In genomic region chr2:118349365-118349764, GRCh38 we compare ENCODE assay signal across 29 cellular contexts.
A peak's percentile ranks its signal among the peaks of the same experiment; 100 is the strongest.
DNase-seq lines count a peak whose midpoint lies in the region; ATAC-seq, FAIRE-seq and TF ChIP-seq lines count a peak whose summit lies in the region.
"Had no signal": no experiment of that assay in that cellular context is flagged by ENCODE, and none has a peak within 500 bp of the region (broad histone marks: within the 10 kb centered on the region; RNA-seq: fewer than 3 reads in every experiment).

No MANE protein-coding gene starts in this region.

- 8% methylated on average over 2 of the region's 2 CpGs for WGBS in HepG2 (ENCODE audit: low lambda C conversion rate)
- 38% methylated on average over 2 of the region's 2 CpGs for WGBS in right lobe of liver (ENCODE audit: insufficient coverage, low coverage, low lambda C conversion rate, missing lambda C conversion rate)

- ATAC-seq in HepG2 (no peak), right lobe of liver (no peak)
- ATAC-seq: A549; CD8-positive, alpha-beta T cell had no signal

- no peak overlapping the region for H3K27ac ChIP-seq in HepG2 (ENCODE audit: extremely low read length, insufficient read depth, low read length)
- no peak overlapping the region for H3K27ac ChIP-seq in right lobe of liver
- H3K27ac ChIP-seq: 22Rv1; A549; BLaER1; BLaER1 treated with 17β-estradiol and CSF1 and Interleukin-3, amounts not matched to agents 10 nM and 100 nM; C4-2B had no signal

- TF ChIP-seq EP300 in HepG2 (IDR thresholded peaks at IDR 0.05; ENCODE audit: low read depth in 2 of 2, low read length in 2 of 2) = no peak
- TF ChIP-seq EP300 in HepG2 (CRISPR knock-in tag; IDR thresholded peaks at IDR 0.05; ENCODE audit: borderline replicate concordance) = no peak

- H3K4me3 ChIP-seq in HepG2 (replicated peaks in 1 of 3; ENCODE audit: insufficient read depth in 1 of 3, low read depth in 2 of 3, low read length in 3 of 3) = no peak overlapping the region
- no peak overlapping the region for H3K4me3 ChIP-seq in right lobe of liver
- H3K4me3 ChIP-seq: A549; BLaER1; BLaER1 treated with 17β-estradiol and CSF1 and Interleukin-3, amounts not matched to agents 10 nM and 100 nM had no signal

- H3K27me3 ChIP-seq in HepG2 (ENCODE audit: control insufficient read depth in 1 of 2, insufficient read depth in 2 of 2, low read length in 2 of 2) (no peaks in the 10 kb centered on the region), right lobe of liver (no peaks in the 10 kb centered on the region)
- H3K27me3 ChIP-seq: BE2C; BLaER1; BLaER1 treated with 17β-estradiol and CSF1 and Interleukin-3, amounts not matched to agents 10 nM and 100 nM had no signal

- H3K4me1 ChIP-seq in HepG2 (ENCODE audit: insufficient read depth, low read length) = no peaks in the 10 kb centered on the region
- no peaks in the 10 kb centered on the region for H3K4me1 ChIP-seq in right lobe of liver
- H3K4me1 ChIP-seq: A549, BE2C, BLaER1, Caco-2 had no signal

- H3K4me2 ChIP-seq in HepG2 (ENCODE audit: low read depth, low read length) = no peak overlapping the region
- H3K4me2 ChIP-seq: A549, BLaER1 had no signal

- FAIRE-seq in HepG2 (lab: Jason Lieb, UNC) = no peak
- FAIRE-seq: A204.1, A549, D721Med had no signal

- POLR2A ChIA-PET in HepG2 (lab: Yijun Ruan, JAX) = no interaction called here

- in situ Hi-C loops in HepG2 (cut with HindIII; ENCODE audit: extremely low pct_ligation_motif_present, low pct_unique_long_range_greater_than_20kb) = no loop called here

- H3K9ac ChIP-seq in HepG2 (ENCODE audit: insufficient read depth, low read depth, low read length) = no peak overlapping the region
- H3K9ac ChIP-seq: BLaER1; BLaER1 treated with 17β-estradiol and CSF1 and Interleukin-3, amounts not matched to agents 10 nM and 100 nM had no signal

- CTCF ChIA-PET in HepG2 (lab: Yijun Ruan, JAX; ENCODE audit: low intra/inter-chr PET ratio, low total read pairs) = no interaction called here

- no peak for TF ChIP-seq RAD21 in HepG2 (CRISPR knock-in tag; IDR thresholded peaks at IDR 0.05)

- DNase-seq in HepG2 (ENCODE audit: low spot score) = no peak
- no peak for DNase-seq in right lobe of liver
- DNase-seq: 8988T; ACHN; AML-193; BE2C; C1 segment of cervical spinal cord; Caco-2; Calu3; CD4-positive, alpha-beta memory T cell; CD4-positive, alpha-beta T cell; CD4-positive, CD25-positive, alpha-beta regulatory T cell; CD8-positive, alpha-beta memory T cell; CD8-positive, alpha-beta T cell; COR-L47; DMS 273 treated with DMSO at 0.1 percent for 48 hours; DMS153; DMS53; DMS79; DMS79 treated with DMSO at 0.1 percent for 48 hours; DND-41; EL had no signal

- no peaks in the 10 kb centered on the region for H4K20me1 ChIP-seq in HepG2 (ENCODE audit: insufficient read depth, low read length)
- H4K20me1 ChIP-seq: BLaER1; BLaER1 treated with 17β-estradiol and CSF1 and Interleukin-3, amounts not matched to agents 10 nM and 100 nM had no signal

- H3K36me3 ChIP-seq in HepG2 (replicated peaks in 1 of 2; ENCODE audit: control insufficient read depth in 1 of 2, insufficient read depth in 2 of 2, low read length in 2 of 2) (no peaks in the 10 kb centered on the region), right lobe of liver (no peaks in the 10 kb centered on the region)
- H3K36me3 ChIP-seq: BE2C; BLaER1; BLaER1 treated with 17β-estradiol and CSF1 and Interleukin-3, amounts not matched to agents 10 nM and 100 nM had no signal

- H3K9me3 ChIP-seq in HepG2 (ENCODE audit: low read length) (no peaks in the 10 kb centered on the region), right lobe of liver (no peaks in the 10 kb centered on the region)
- H3K9me3 ChIP-seq: A549, BE2C, BLaER1, Caco-2 had no signal

- no peak for TF ChIP-seq POLR2A in HepG2 (IDR thresholded peaks at IDR 0.05; ENCODE audit: insufficient read depth in 1 of 2, low read depth in 2 of 2, low read length in 2 of 2)
- TF ChIP-seq POLR2A in right lobe of liver (IDR thresholded peaks at IDR 0.05) = no peak

- BruUV-seq in HepG2 (replicated peaks; lab: Mats Ljungman, UMichigan) = no TSS peak

- no peak for TF ChIP-seq CTCF in HepG2 (CRISPR knock-in tag; IDR thresholded peaks at IDR 0.05)
- TF ChIP-seq CTCF in right lobe of liver (IDR thresholded peaks at IDR 0.05) = no peak

- intact Hi-C loops in HepG2 (cut with micrococcal nuclease; ENCODE audit: unreplicated experiment) = no loop called here
- intact Hi-C loops in right lobe of liver (cut with DNase I) = no loop called here

- H3K79me2 ChIP-seq in HepG2 (ENCODE audit: insufficient read depth, low read length) = no peaks in the 10 kb centered on the region

- H2AFZ ChIP-seq in HepG2 (ENCODE audit: low read length) = no peak overlapping the region

TF ChIP-seq in HepG2, 621 proteins besides CTCF, POLR2A, EP300 and RAD21:
- TF ChIP-seq ZNF317 (CRISPR knock-in tag; IDR thresholded peaks at IDR 0.05) (no peak), ZNF235 (CRISPR knock-in tag; IDR thresholded peaks at IDR 0.05; ENCODE audit: borderline replicate concordance) (no peak)
- TF ChIP-seq, protein P1, sequence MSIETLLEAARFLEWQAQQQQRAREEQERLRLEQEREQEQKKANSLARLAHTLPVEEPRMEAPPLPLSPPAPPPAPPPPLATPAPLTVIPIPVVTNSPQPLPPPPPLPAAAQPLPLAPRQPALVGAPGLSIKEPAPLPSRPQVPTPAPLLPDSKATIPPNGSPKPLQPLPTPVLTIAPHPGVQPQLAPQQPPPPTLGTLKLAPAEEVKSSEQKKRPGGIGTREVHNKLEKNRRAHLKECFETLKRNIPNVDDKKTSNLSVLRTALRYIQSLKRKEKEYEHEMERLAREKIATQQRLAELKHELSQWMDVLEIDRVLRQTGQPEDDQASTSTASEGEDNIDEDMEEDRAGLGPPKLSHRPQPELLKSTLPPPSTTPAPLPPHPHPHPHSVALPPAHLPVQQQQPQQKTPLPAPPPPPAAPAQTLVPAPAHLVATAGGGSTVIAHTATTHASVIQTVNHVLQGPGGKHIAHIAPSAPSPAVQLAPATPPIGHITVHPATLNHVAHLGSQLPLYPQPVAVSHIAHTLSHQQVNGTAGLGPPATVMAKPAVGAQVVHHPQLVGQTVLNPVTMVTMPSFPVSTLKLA (IDR thresholded peaks at IDR 0.05) = peak; percentile 97
